Comparison of ENCODE assay signal across 1 cellular context in the genomic region with DNA sequence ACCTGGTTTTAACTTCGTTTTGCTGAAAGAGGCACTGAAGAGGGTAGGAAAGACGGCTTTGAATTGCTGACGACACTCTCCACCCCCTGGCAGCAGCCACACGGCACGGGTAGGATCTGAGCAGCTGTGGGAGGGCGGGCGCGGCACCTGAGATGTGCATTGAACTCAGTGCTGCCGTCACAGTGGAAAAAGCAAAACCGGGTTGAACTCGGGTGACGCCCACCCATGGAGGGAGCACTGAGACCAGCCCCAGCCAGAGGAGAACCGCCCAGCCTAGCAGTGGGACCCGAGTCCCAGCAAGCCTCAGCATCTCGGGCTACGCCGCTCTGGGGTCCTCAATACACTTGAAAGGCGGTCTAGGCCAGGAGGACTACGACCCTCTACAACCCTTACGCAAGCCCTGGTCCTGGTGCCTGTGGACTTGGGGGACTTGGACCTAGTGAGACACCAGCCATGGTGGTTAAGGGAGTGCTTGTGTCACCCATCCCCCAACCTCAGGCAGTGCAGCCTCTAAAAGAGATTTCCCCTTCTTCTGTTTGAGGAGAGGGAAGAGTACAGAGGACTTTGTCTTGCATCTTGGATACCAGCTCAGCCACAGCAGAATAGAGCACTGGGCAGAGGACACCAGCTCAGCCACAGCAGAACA.
TF ChIP-seq lines count a peak whose summit lies in the region.

No MANE protein-coding gene starts in this region.

TF ChIP-seq in GM23338, 12 proteins besides CTCF, POLR2A, EP300 and RAD21:
- TF ChIP-seq EZH2phosphoT487 (IDR thresholded peaks at IDR 0.05; ENCODE audit: unreplicated experiment) (no peak), ZNF331 (CRISPR knock-in tag; IDR thresholded peaks at IDR 0.05; ENCODE audit: low read depth) (no peak), POLR2AphosphoS5 (IDR thresholded peaks at IDR 0.05; ENCODE audit: low read depth) (no peak), NANOG (IDR thresholded peaks at IDR 0.05; ENCODE audit: borderline replicate concordance) (no peak)
- TF ChIP-seq, protein P1, sequence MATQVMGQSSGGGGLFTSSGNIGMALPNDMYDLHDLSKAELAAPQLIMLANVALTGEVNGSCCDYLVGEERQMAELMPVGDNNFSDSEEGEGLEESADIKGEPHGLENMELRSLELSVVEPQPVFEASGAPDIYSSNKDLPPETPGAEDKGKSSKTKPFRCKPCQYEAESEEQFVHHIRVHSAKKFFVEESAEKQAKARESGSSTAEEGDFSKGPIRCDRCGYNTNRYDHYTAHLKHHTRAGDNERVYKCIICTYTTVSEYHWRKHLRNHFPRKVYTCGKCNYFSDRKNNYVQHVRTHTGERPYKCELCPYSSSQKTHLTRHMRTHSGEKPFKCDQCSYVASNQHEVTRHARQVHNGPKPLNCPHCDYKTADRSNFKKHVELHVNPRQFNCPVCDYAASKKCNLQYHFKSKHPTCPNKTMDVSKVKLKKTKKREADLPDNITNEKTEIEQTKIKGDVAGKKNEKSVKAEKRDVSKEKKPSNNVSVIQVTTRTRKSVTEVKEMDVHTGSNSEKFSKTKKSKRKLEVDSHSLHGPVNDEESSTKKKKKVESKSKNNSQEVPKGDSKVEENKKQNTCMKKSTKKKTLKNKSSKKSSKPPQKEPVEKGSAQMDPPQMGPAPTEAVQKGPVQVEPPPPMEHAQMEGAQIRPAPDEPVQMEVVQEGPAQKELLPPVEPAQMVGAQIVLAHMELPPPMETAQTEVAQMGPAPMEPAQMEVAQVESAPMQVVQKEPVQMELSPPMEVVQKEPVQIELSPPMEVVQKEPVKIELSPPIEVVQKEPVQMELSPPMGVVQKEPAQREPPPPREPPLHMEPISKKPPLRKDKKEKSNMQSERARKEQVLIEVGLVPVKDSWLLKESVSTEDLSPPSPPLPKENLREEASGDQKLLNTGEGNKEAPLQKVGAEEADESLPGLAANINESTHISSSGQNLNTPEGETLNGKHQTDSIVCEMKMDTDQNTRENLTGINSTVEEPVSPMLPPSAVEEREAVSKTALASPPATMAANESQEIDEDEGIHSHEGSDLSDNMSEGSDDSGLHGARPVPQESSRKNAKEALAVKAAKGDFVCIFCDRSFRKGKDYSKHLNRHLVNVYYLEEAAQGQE (IDR thresholded peaks at IDR 0.05; ENCODE audit: unreplicated experiment), result no peak
- TF ChIP-seq, protein P2, sequence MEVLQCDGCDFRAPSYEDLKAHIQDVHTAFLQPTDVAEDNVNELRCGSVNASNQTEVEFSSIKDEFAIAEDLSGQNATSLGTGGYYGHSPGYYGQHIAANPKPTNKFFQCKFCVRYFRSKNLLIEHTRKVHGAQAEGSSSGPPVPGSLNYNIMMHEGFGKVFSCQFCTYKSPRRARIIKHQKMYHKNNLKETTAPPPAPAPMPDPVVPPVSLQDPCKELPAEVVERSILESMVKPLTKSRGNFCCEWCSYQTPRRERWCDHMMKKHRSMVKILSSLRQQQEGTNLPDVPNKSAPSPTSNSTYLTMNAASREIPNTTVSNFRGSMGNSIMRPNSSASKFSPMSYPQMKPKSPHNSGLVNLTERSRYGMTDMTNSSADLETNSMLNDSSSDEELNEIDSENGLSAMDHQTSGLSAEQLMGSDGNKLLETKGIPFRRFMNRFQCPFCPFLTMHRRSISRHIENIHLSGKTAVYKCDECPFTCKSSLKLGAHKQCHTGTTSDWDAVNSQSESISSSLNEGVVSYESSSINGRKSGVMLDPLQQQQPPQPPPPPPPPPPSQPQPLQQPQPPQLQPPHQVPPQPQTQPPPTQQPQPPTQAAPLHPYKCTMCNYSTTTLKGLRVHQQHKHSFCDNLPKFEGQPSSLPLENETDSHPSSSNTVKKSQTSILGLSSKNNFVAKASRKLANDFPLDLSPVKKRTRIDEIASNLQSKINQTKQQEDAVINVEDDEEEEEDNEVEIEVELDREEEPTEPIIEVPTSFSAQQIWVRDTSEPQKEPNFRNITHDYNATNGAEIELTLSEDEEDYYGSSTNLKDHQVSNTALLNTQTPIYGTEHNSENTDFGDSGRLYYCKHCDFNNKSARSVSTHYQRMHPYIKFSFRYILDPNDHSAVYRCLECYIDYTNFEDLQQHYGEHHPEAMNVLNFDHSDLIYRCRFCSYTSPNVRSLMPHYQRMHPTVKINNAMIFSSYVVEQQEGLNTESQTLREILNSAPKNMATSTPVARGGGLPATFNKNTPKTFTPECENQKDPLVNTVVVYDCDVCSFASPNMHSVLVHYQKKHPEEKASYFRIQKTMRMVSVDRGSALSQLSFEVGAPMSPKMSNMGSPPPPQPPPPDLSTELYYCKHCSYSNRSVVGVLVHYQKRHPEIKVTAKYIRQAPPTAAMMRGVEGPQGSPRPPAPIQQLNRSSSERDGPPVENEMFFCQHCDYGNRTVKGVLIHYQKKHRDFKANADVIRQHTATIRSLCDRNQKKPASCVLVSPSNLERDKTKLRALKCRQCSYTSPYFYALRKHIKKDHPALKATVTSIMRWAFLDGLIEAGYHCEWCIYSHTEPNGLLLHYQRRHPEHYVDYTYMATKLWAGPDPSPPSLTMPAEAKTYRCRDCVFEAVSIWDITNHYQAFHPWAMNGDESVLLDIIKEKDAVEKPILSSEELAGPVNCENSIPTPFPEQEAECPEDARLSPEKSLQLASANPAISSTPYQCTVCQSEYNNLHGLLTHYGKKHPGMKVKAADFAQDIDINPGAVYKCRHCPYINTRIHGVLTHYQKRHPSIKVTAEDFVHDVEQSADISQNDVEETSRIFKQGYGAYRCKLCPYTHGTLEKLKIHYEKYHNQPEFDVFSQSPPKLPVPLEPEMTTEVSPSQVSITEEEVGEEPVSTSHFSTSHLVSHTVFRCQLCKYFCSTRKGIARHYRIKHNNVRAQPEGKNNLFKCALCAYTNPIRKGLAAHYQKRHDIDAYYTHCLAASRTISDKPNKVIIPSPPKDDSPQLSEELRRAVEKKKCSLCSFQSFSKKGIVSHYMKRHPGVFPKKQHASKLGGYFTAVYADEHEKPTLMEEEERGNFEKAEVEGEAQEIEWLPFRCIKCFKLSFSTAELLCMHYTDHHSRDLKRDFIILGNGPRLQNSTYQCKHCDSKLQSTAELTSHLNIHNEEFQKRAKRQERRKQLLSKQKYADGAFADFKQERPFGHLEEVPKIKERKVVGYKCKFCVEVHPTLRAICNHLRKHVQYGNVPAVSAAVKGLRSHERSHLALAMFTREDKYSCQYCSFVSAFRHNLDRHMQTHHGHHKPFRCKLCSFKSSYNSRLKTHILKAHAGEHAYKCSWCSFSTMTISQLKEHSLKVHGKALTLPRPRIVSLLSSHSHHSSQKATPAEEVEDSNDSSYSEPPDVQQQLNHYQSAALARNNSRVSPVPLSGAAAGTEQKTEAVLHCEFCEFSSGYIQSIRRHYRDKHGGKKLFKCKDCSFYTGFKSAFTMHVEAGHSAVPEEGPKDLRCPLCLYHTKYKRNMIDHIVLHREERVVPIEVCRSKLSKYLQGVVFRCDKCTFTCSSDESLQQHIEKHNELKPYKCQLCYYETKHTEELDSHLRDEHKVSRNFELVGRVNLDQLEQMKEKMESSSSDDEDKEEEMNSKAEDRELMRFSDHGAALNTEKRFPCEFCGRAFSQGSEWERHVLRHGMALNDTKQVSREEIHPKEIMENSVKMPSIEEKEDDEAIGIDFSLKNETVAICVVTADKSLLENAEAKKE (CRISPR knock-in tag; IDR thresholded peaks at IDR 0.05), result no peak
TF ChIP-seq in GM23338: peak in this region for 0.
